ENCODE assay signal across 36 cellular contexts in the genomic region with DNA sequence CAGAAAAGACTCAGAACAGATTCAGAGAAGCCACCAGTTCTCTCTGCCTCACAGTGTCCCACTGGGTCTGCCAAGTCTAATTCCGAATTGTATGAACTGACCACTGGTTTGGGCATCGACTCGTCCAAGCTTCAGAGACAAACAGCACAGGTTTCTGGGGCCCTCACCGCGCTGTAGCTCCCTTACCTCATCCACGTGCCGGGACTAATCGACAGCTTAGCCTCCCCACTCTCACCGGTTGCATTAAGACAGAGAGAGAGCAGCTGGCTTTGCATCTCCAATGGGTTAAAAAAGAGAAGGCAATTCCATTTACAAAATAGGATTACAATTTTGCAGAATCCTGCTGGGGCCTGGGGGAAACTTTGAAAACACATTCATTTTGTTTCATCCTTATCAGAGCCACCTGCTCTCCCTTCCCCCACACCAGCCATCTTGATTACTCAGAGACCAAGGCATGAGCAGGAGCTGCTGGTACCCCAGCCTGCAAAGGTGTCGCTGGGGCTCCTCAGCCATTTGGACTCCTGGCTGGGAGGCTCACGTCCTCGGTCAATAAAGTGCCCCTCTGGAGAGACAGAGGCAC.
"Had no signal": no experiment of that assay in that cellular context is flagged by ENCODE, and none has a peak within 500 bp of the region (broad histone marks: within the 10 kb centered on the region; RNA-seq: fewer than 3 reads in every experiment).

No MANE protein-coding gene starts in this region.

- H3K79me2 ChIP-seq: parathyroid adenoma had no signal

- H3K27ac Mint-ChIP-seq: activated naive CD4-positive, alpha-beta T cell treated with anti-CD3 and anti-CD28 coated beads for 36 hours; activated naive CD8-positive, alpha-beta T cell treated with anti-CD3 and anti-CD28 coated beads, Interleukin-2, amount 10 ng/mL, durations not matched to agents 7 days and 5 days; activated T-helper 1 cell treated with anti-CD3 and anti-CD28 coated beads, Interleukin-12 subunit alpha, Interleukin-12 subunit beta, Interleukin-2, Interleukin-4 antibody, amounts not matched to agents 30 ng/mL and 10 ng/mL and 1 ng/mL, durations not matched to agents 14 hours and 24 hours and 36 hours; stimulated activated naive B cell treated with anti-CD40 and anti-IgM and Interleukin-4, amounts not matched to agents 10 μg/mL and 1 μg/mL and 100 μg/mL, for 72 hours; T-helper 2 cell treated with Interferon-gamma antibody and Interleukin-4, amounts not matched to agents 5 μg/mL and 100 μg/mL, for 36 hours had no signal

- H3K27ac ChIP-seq: ascending aorta, cardiac muscle cell, coronary artery, dorsolateral prefrontal cortex, gastrocnemius medialis, parathyroid adenoma, stomach, suprapubic skin, tibial artery, VCaP had no signal

- FAIRE-seq: keratinocyte, TTC549 had no signal

- H3K4me3 Mint-ChIP-seq: activated naive CD4-positive, alpha-beta T cell treated with anti-CD3 and anti-CD28 coated beads for 36 hours; activated naive CD8-positive, alpha-beta T cell treated with anti-CD3 and anti-CD28 coated beads, Interleukin-2, amount 10 ng/mL, durations not matched to agents 7 days and 5 days; activated T-helper 1 cell treated with anti-CD3 and anti-CD28 coated beads, Interleukin-12 subunit alpha, Interleukin-12 subunit beta, Interleukin-2, Interleukin-4 antibody, amounts not matched to agents 30 ng/mL and 10 ng/mL and 1 ng/mL, durations not matched to agents 14 hours and 24 hours and 36 hours; brain; naive B cell; stimulated activated naive B cell treated with anti-CD40 and anti-IgM and Interleukin-4, amounts not matched to agents 10 μg/mL and 1 μg/mL and 100 μg/mL, for 72 hours; T-helper 2 cell treated with Interferon-gamma antibody and Interleukin-4, amounts not matched to agents 5 μg/mL and 100 μg/mL, for 36 hours had no signal

- H3K9ac ChIP-seq: parathyroid adenoma had no signal

- H3K4me1 ChIP-seq: ascending aorta, gastrocnemius medialis, parathyroid adenoma, stomach, suprapubic skin, tibial artery had no signal

- ATAC-seq: activated CD4-positive, CD25-positive, alpha-beta regulatory T cell treated with anti-CD3 and anti-CD28 coated beads, Interleukin-2, amount 50 U/mL, for 24 hours; gastrocnemius medialis; left cardiac atrium; left ventricle myocardium superior; right cardiac atrium; stimulated activated naive B cell treated with anti-CD40 and anti-IgM and Interleukin-4, amounts not matched to agents 10 μg/mL and 1 μg/mL and 100 μg/mL, for 72 hours had no signal

- H3K36me3 ChIP-seq: ascending aorta, cardiac muscle cell, gastrocnemius medialis, stomach, suprapubic skin, tibial artery had no signal

- H3K4me3 ChIP-seq: ascending aorta, cardiac muscle cell, coronary artery, dorsolateral prefrontal cortex, gastrocnemius medialis, stomach, suprapubic skin, tibial artery had no signal

- H3K36me3 Mint-ChIP-seq: activated naive CD8-positive, alpha-beta T cell treated with anti-CD3 and anti-CD28 coated beads, Interleukin-2, amount 10 ng/mL, durations not matched to agents 7 days and 5 days; brain; naive B cell; stimulated activated naive B cell treated with anti-CD40 and anti-IgM and Interleukin-4, amounts not matched to agents 10 μg/mL and 1 μg/mL and 100 μg/mL, for 72 hours had no signal

- H3K9me3 ChIP-seq: ascending aorta, gastrocnemius medialis, stomach, suprapubic skin, tibial artery had no signal

- H3K9me3 Mint-ChIP-seq: activated naive CD4-positive, alpha-beta T cell treated with anti-CD3 and anti-CD28 coated beads for 36 hours; activated naive CD8-positive, alpha-beta T cell treated with anti-CD3 and anti-CD28 coated beads, Interleukin-2, amount 10 ng/mL, durations not matched to agents 7 days and 5 days; activated T-helper 1 cell treated with anti-CD3 and anti-CD28 coated beads, Interleukin-12 subunit alpha, Interleukin-12 subunit beta, Interleukin-2, Interleukin-4 antibody, amounts not matched to agents 30 ng/mL and 10 ng/mL and 1 ng/mL, durations not matched to agents 14 hours and 24 hours and 36 hours; T-helper 2 cell treated with Interferon-gamma antibody and Interleukin-4, amounts not matched to agents 5 μg/mL and 100 μg/mL, for 36 hours had no signal

- H2AFZ ChIP-seq: parathyroid adenoma had no signal

- DNase-seq: activated CD4-positive, alpha-beta T cell treated with anti-CD3 and anti-CD28 coated beads for 48 hours; activated CD4-positive, alpha-beta T cell treated with anti-CD3 and anti-CD28 coated beads, Interleukin-2, amount 50 U/mL, for 48 hours; activated CD8-positive, alpha-beta memory T cell treated with anti-CD3 and anti-CD28 coated beads for 24 hours; activated effector memory CD4-positive, alpha-beta T cell treated with anti-CD3 and anti-CD28 coated beads, Interleukin-2, amount 50 U/mL, for 16 hours; activated naive CD4-positive, alpha-beta T cell treated with anti-CD3 and anti-CD28 coated beads for 36 hours; activated naive CD8-positive, alpha-beta T cell treated with anti-CD3 and anti-CD28 coated beads, Interleukin-2, amount 10 ng/mL, durations not matched to agents 7 days and 5 days; activated T-cell treated with anti-CD3 and anti-CD28 coated beads, Interleukin-2, amount 50 U/mL, for 1 hour; cerebellar nuclear complex; dorsolateral prefrontal cortex; effector memory CD4-positive, alpha-beta T cell; erythroblast; gastrocnemius medialis; hippocampal formation; left cardiac atrium; left ventricle myocardium superior; naive B cell; occipital lobe; right cardiac atrium; stimulated activated CD4-positive, alpha-beta T cell treated with anti-CD3 and anti-CD28 coated beads, Interleukin-15, amount 100 ng/mL, for 24 hours; stimulated activated CD4-positive, alpha-beta T cell treated with anti-CD3 and anti-CD28 coated beads, Interleukin-2, amount 100 ng/mL, for 24 hours; stimulated activated naive B cell treated with anti-CD40 and anti-IgM and Interleukin-4, amounts not matched to agents 10 μg/mL and 1 μg/mL and 100 μg/mL, for 72 hours; stomach; T-helper 1 cell; tibial artery had no signal

- H3K27me3 ChIP-seq: ascending aorta, cardiac muscle cell had no signal

- H3K4me1 Mint-ChIP-seq: stimulated activated naive B cell treated with anti-CD40 and anti-IgM and Interleukin-4, amounts not matched to agents 10 μg/mL and 1 μg/mL and 100 μg/mL, for 72 hours had no signal
